10 cellular contexts compared by ENCODE assay signal in genomic region chr9:84390254-84390653, GRCh38. TPM values are rescaled to one million over a fixed set of nuclear protein-coding genes. Genes with fewer than 3 reads are reported as not detected.
DNase-seq lines count a peak whose midpoint lies in the region; ATAC-seq and TF ChIP-seq lines count a peak whose summit lies in the region.
"Not testable (repeated sequence)": the region's sequence is repeated elsewhere in the genome, so short reads cannot be mapped to it uniquely, and the experiment has no call there.
"Had no signal": no experiment of that assay in that cellular context is flagged by ENCODE, and none has a peak within 500 bp of the region (broad histone marks: within the 10 kb centered on the region; RNA-seq: fewer than 3 reads in every experiment).

No MANE protein-coding gene starts in this region.

- not testable (repeated sequence) for H3K4me1 Mint-ChIP-seq in activated T-cell treated with anti-CD3 and anti-CD28 coated beads, Interleukin-2, amount 50 U/mL, for 72 hours (ENCODE audit: low read depth)

- H3K9me3 Mint-ChIP-seq in activated T-cell treated with anti-CD3 and anti-CD28 coated beads, Interleukin-2, amount 50 U/mL, for 72 hours = not testable (repeated sequence)

- H3K36me3 ChIP-seq in kidney epithelial cell (ENCODE audit: control insufficient read depth, insufficient read depth, low read length) = not testable (repeated sequence)

- H3K27ac Mint-ChIP-seq in activated T-cell treated with anti-CD3 and anti-CD28 coated beads, Interleukin-2, amount 50 U/mL, for 72 hours = not testable (repeated sequence)

- not testable (repeated sequence) for H3K4me3 Mint-ChIP-seq in activated T-cell treated with anti-CD3 and anti-CD28 coated beads, Interleukin-2, amount 50 U/mL, for 72 hours

- H3K27me3 Mint-ChIP-seq in activated T-cell treated with anti-CD3 and anti-CD28 coated beads, Interleukin-2, amount 50 U/mL, for 72 hours (ENCODE audit: low read depth) = not testable (repeated sequence)

- not testable (repeated sequence) for H3K36me3 Mint-ChIP-seq in activated T-cell treated with anti-CD3 and anti-CD28 coated beads, Interleukin-2, amount 50 U/mL, for 72 hours (ENCODE audit: insufficient read depth in 2 of 2)

- H3K27me3 ChIP-seq in kidney epithelial cell (ENCODE audit: control insufficient read depth, insufficient read depth, low read length) = not testable (repeated sequence)

- DNase-seq in Daoy (ENCODE audit: low read depth) = peak; percentile 34
- peak; percentile 18 for DNase-seq in NCI-H226
- peak; percentile 65 for DNase-seq in activated CD4-positive, alpha-beta T cell treated with anti-CD3 and anti-CD28 coated beads for 48 hours
- DNase-seq in activated T-cell treated with anti-CD3 and anti-CD28 coated beads, Interleukin-2, amount 50 U/mL, for 72 hours = peak; percentile 24 to 45
- DNase-seq in epithelial cell of esophagus (ENCODE audit: low read depth) = peak; percentile 90
- DNase-seq in kidney epithelial cell (ENCODE audit: low read depth) = peak; percentile 25
- DNase-seq in stimulated activated CD4-positive, alpha-beta T cell treated with anti-CD3 and anti-CD28 coated beads, Interleukin-15, amount 100 ng/mL, for 24 hours = peak; percentile 40
- DNase-seq in stimulated activated CD8-positive, alpha-beta memory T cell treated with anti-CD3 and anti-CD28 coated beads, Interleukin-4, amount 100 ng/mL, for 48 hours = peak; percentile 44

- TF ChIP-seq CTCF in epithelial cell of esophagus (IDR thresholded peaks at IDR 0.05; ENCODE audit: insufficient read depth, low read depth, low read length, missing control alignments); kidney epithelial cell (IDR thresholded peaks at IDR 0.05; ENCODE audit: insufficient read depth, low read length, poor library complexity, severe bottlenecking): not testable (repeated sequence)

- H3K4me3 ChIP-seq in epithelial cell of esophagus (ENCODE audit: low read length); kidney epithelial cell (ENCODE audit: low read depth, low read length): not testable (repeated sequence)

- peak; percentile 50 to 86 for ATAC-seq in activated T-cell treated with anti-CD3 and anti-CD28 coated beads, Interleukin-2, amount 50 U/mL, for 72 hours (replicated peaks in 1 of 2)

RNA-seq across cellular contexts. Expression of gene SLC28A3, which starts 49.7 kb away (rescaled TPM):
- 0.06 and 0.36 TPM in 2 replicates for total RNA-seq in Daoy (2014; rRNA removed; shearing (Covaris generic))
- 1 to 10 TPM; 1.5 to 1.7 TPM for total RNA-seq in activated T-cell treated with anti-CD3 and anti-CD28 coated beads, Interleukin-2, amount 50 U/mL, for 72 hours
- 0.21 and 0.75 TPM in 2 replicates for total RNA-seq in kidney epithelial cell
- total RNA-seq: A673, H9 had no signal

Comparison
In these comparisons a context has a peak if more than half of its experiments do, and no peak if none do; other contexts are left out.
1. DNase-seq: peak in every context shown above with its lines; median percentile 90 in epithelial cell of esophagus; 65 in activated CD4-positive, alpha-beta T cell treated with anti-CD3 and anti-CD28 coated beads for 48 hours; 44 in stimulated activated CD8-positive, alpha-beta memory T cell treated with anti-CD3 and anti-CD28 coated beads, Interleukin-4, amount 100 ng/mL, for 48 hours; 40 in stimulated activated CD4-positive, alpha-beta T cell treated with anti-CD3 and anti-CD28 coated beads, Interleukin-15, amount 100 ng/mL, for 24 hours; 34 in activated T-cell treated with anti-CD3 and anti-CD28 coated beads, Interleukin-2, amount 50 U/mL, for 72 hours; 34 in Daoy; 25 in kidney epithelial cell; 18 in NCI-H226.